In genomic region chr1:229431270-229432115, GRCh38 we compare ENCODE assay signal across 14 cellular contexts. TPM values are rescaled to one million over a fixed set of nuclear protein-coding genes. Genes with fewer than 3 reads are reported as not detected.
A peak's percentile ranks its signal among the peaks of the same experiment; 100 is the strongest.
DNase-seq lines count a peak whose midpoint lies in the region; ATAC-seq and TF ChIP-seq lines count a peak whose summit lies in the region.
"Had no signal": no experiment of that assay in that cellular context is flagged by ENCODE, and none has a peak within 500 bp of the region (broad histone marks: within the 10 kb centered on the region; RNA-seq: fewer than 3 reads in every experiment).

No MANE protein-coding gene starts in this region.

- no peak overlapping the region for H3K9ac ChIP-seq in stomach smooth muscle (ENCODE audit: low read length in 2 of 2)

- H3K27me3 ChIP-seq in stomach smooth muscle (ENCODE audit: control insufficient read depth in 1 of 2, insufficient read depth in 2 of 2, low read length in 2 of 2), result peaks cover 51 to 56% of the 10 kb centered on the region in 2 donors

- H3K4me3 Mint-ChIP-seq in activated naive CD4-positive, alpha-beta T cell treated with anti-CD3 and anti-CD28 coated beads, Interleukin-2, amount 10 ng/mL, durations not matched to agents 7 days and 5 days, result peak overlapping the region; percentile 61
- peak overlapping the region; percentile 46 for H3K4me3 Mint-ChIP-seq in activated naive CD8-positive, alpha-beta T cell treated with anti-CD3 and anti-CD28 coated beads for 36 hours
- H3K4me3 Mint-ChIP-seq in mesothelial cell of epicardium, result peak overlapping the region; percentile 41

- H3K27me3 Mint-ChIP-seq in activated naive CD4-positive, alpha-beta T cell treated with anti-CD3 and anti-CD28 coated beads, Interleukin-2, amount 10 ng/mL, durations not matched to agents 7 days and 5 days, result peaks cover 91% of the 10 kb centered on the region
- peaks cover 86% of the 10 kb centered on the region for H3K27me3 Mint-ChIP-seq in activated naive CD8-positive, alpha-beta T cell treated with anti-CD3 and anti-CD28 coated beads for 36 hours
- H3K27me3 Mint-ChIP-seq in mesothelial cell of epicardium (ENCODE audit: low read depth), result peaks cover 90% of the 10 kb centered on the region

- H3K4me1 Mint-ChIP-seq in activated naive CD4-positive, alpha-beta T cell treated with anti-CD3 and anti-CD28 coated beads, Interleukin-2, amount 10 ng/mL, durations not matched to agents 7 days and 5 days, result peaks cover 25% of the 10 kb centered on the region
- peaks cover 12% of the 10 kb centered on the region for H3K4me1 Mint-ChIP-seq in activated naive CD8-positive, alpha-beta T cell treated with anti-CD3 and anti-CD28 coated beads for 36 hours
- H3K4me1 Mint-ChIP-seq in mesothelial cell of epicardium, result peaks cover 10% of the 10 kb centered on the region

- peaks cover 4% of the 10 kb centered on the region for H3K36me3 Mint-ChIP-seq in activated naive CD4-positive, alpha-beta T cell treated with anti-CD3 and anti-CD28 coated beads, Interleukin-2, amount 10 ng/mL, durations not matched to agents 7 days and 5 days
- no peaks in the 10 kb centered on the region for H3K36me3 Mint-ChIP-seq in activated naive CD8-positive, alpha-beta T cell treated with anti-CD3 and anti-CD28 coated beads for 36 hours
- peaks cover 2% of the 10 kb centered on the region for H3K36me3 Mint-ChIP-seq in mesothelial cell of epicardium

- H3K27ac ChIP-seq in stomach smooth muscle (ENCODE audit: low read length), result no peak overlapping the region
- H3K27ac ChIP-seq: gastroesophageal sphincter, SJSA1, upper lobe of left lung had no signal

- H3K9me3 Mint-ChIP-seq in activated naive CD4-positive, alpha-beta T cell treated with anti-CD3 and anti-CD28 coated beads, Interleukin-2, amount 10 ng/mL, durations not matched to agents 7 days and 5 days, result no peaks in the 10 kb centered on the region
- H3K9me3 Mint-ChIP-seq in activated naive CD8-positive, alpha-beta T cell treated with anti-CD3 and anti-CD28 coated beads for 36 hours, result no peaks in the 10 kb centered on the region
- H3K9me3 Mint-ChIP-seq in mesothelial cell of epicardium, result no peaks in the 10 kb centered on the region

- ATAC-seq in HG03565 (IDR thresholded peaks at IDR 0.05; ENCODE audit: unreplicated experiment), result no peak

- peak overlapping the region; percentile 47 for H3K27ac Mint-ChIP-seq in activated naive CD4-positive, alpha-beta T cell treated with anti-CD3 and anti-CD28 coated beads, Interleukin-2, amount 10 ng/mL, durations not matched to agents 7 days and 5 days
- no peak overlapping the region for H3K27ac Mint-ChIP-seq in activated naive CD8-positive, alpha-beta T cell treated with anti-CD3 and anti-CD28 coated beads for 36 hours
- H3K27ac Mint-ChIP-seq in mesothelial cell of epicardium, result no peak overlapping the region

- H3K9me3 ChIP-seq in stomach smooth muscle (ENCODE audit: control insufficient read depth in 2 of 2, low read length in 2 of 2), result no peaks in the 10 kb centered on the region
- H3K9me3 ChIP-seq: gastroesophageal sphincter, HAP-1, upper lobe of left lung had no signal

- DNase-seq in activated naive CD4-positive, alpha-beta T cell treated with anti-CD3 and anti-CD28 coated beads, Interleukin-2, amount 10 ng/mL, durations not matched to agents 7 days and 5 days, result no peak
- no peak for DNase-seq in activated naive CD4-positive, alpha-beta T cell (lab: John Stamatoyannopoulos, UW)
- DNase-seq in activated naive CD8-positive, alpha-beta T cell treated with anti-CD3 and anti-CD28 coated beads for 36 hours, result no peak
- DNase-seq in mesothelial cell of epicardium (ENCODE audit: low spot score in 2 of 2, unreplicated experiment in 2 of 2) (no peak), NCI-H128 (lab: John Stamatoyannopoulos, UW; ENCODE audit: unreplicated experiment) (no peak), DMS79 treated with DMSO at 0.1 percent for 48 hours (lab: John Stamatoyannopoulos, UW) (no peak)
- DNase-seq: NCI-H526 treated with DMSO at 0.1 percent for 48 hours had no signal

- CTCF ChIA-PET in activated naive CD4-positive, alpha-beta T cell treated with anti-CD3 and anti-CD28 coated beads, Interleukin-2, amount 10 ng/mL, durations not matched to agents 7 days and 5 days (lab: Charles Lee), result interaction anchor here (0.6 kb wide), 1 partner anchor 584 kb away, joined by 3 read pairs; no protein-coding TSS in a partner anchor

- H3K4me1 ChIP-seq in stomach smooth muscle (ENCODE audit: control insufficient read depth, insufficient read depth, low read length), result peaks cover 43% of the 10 kb centered on the region
- H3K4me1 ChIP-seq: HAP-1 had no signal

- H3K36me3 ChIP-seq in stomach smooth muscle (ENCODE audit: control insufficient read depth in 2 of 2, insufficient read depth in 2 of 2, low read length in 2 of 2), result no peaks in the 10 kb centered on the region
- H3K36me3 ChIP-seq: gastroesophageal sphincter, HAP-1, SJSA1, upper lobe of left lung had no signal

- H3K4me3 ChIP-seq in stomach smooth muscle (ENCODE audit: low read length in 2 of 2), result peak overlapping the region; percentile 16 to 52
- H3K4me3 ChIP-seq: HAP-1, SJSA1 had no signal

- no peak for TF ChIP-seq CTCF in mesothelial cell of epicardium (IDR thresholded peaks at IDR 0.05; ENCODE audit: unreplicated experiment)

RNA-seq across cellular contexts. Expression of gene ACTA1, which starts 2.4 kb away (rescaled TPM):
- not detected for total RNA-seq in activated naive CD8-positive, alpha-beta T cell treated with anti-CD3 and anti-CD28 coated beads for 36 hours
- total RNA-seq in mesothelial cell of epicardium, result 3.6 to 4.1 TPM (median 3.9 TPM) in 3 replicates
- total RNA-seq: activated CD8-positive, alpha-beta memory T cell treated with anti-CD3 and anti-CD28 coated beads for 36 hours; SJSA1 had no signal
